Comparison of ENCODE assay signal across 8 cellular contexts in genomic region chr15:66673410-66674322, GRCh38. TPM values are rescaled to one million over a fixed set of nuclear protein-coding genes. Genes with fewer than 3 reads are reported as not detected.
DNase-seq lines count a peak whose midpoint lies in the region; ATAC-seq and TF ChIP-seq lines count a peak whose summit lies in the region.

No MANE protein-coding gene starts in this region.

- intact Hi-C loops in Right ventricle myocardium superior (cut with DNase I), result no loop called here
- intact Hi-C loops in activated B cell treated with CpG ODN at 0.5 μM for 24 hours (cut with micrococcal nuclease), result no loop called here

- POLR2A ChIA-PET in activated B cell treated with CpG ODN at 0.5 μM for 24 hours (lab: Charles Lee), result no interaction called here

- no peak for TF ChIP-seq POLR2A in upper lobe of left lung (IDR thresholded peaks at IDR 0.05)

- CTCF ChIA-PET in activated B cell treated with CpG ODN at 0.5 μM for 24 hours (lab: Charles Lee), result interaction anchor here (0.6 kb wide), 1 partner anchor 12 kb away, joined by 3 read pairs; no protein-coding TSS in a partner anchor

- no peak for TF ChIP-seq EP300 in upper lobe of left lung (IDR thresholded peaks at IDR 0.05)

- DNase-seq in Right ventricle myocardium superior (peak; percentile 64), right atrium auricular region (ENCODE audit: low spot score) (no peak), activated B cell treated with CpG ODN at 0.5 μM for 24 hours (no peak), upper lobe of left lung (peak; percentile 70 to 89), hippocampal formation (lab: John Stamatoyannopoulos, UW) (no peak)

- H3K27ac ChIP-seq in right atrium auricular region (no peak overlapping the region), iPS-20b (ENCODE audit: low read length) (peak overlapping the region; percentile 70), upper lobe of left lung (no peak overlapping the region)

- H3K4me3 ChIP-seq in right atrium auricular region, result no peak overlapping the region
- no peak overlapping the region for H3K4me3 ChIP-seq in iPS-20b (ENCODE audit: low read length)
- H3K4me3 ChIP-seq in upper lobe of left lung, result no peak overlapping the region

- no peak overlapping the region for H3K4me3 Mint-ChIP-seq in activated B cell treated with CpG ODN at 0.5 μM for 24 hours

- 76 to 82% methylated on average over 17 to 26 of the region's 27 CpGs for WGBS in upper lobe of left lung, 2 donors

- peaks cover 3% of the 10 kb centered on the region for H3K27me3 Mint-ChIP-seq in activated B cell treated with CpG ODN at 0.5 μM for 24 hours

- no peak overlapping the region for H3K27ac Mint-ChIP-seq in activated B cell treated with CpG ODN at 0.5 μM for 24 hours

- H3K4me1 ChIP-seq in right atrium auricular region (peaks cover 0 to 5% of the 10 kb centered on the region in 2 donors), iPS-20b (ENCODE audit: insufficient read depth, low read length) (peaks cover 9% of the 10 kb centered on the region; the same call in 1 of the 2 replicates), upper lobe of left lung (peaks cover 3 to 24% (median 13%) of the 10 kb centered on the region in 4 donors)

- H3K36me3 ChIP-seq in right atrium auricular region, result no peaks in the 10 kb centered on the region
- H3K36me3 ChIP-seq in iPS-20b (ENCODE audit: insufficient read depth, low read depth, low read length), result no peaks in the 10 kb centered on the region
- H3K36me3 ChIP-seq in upper lobe of left lung, result peaks cover 0 to 3% (median 0%) of the 10 kb centered on the region in 4 donors

- no peaks in the 10 kb centered on the region for H3K9me3 ChIP-seq in right atrium auricular region
- no peaks in the 10 kb centered on the region for H3K9me3 ChIP-seq in iPS-20b (ENCODE audit: insufficient read depth, low read depth, low read length)
- H3K9me3 ChIP-seq in upper lobe of left lung, result no peaks in the 10 kb centered on the region

- peaks cover 6% of the 10 kb centered on the region for H3K4me1 Mint-ChIP-seq in activated B cell treated with CpG ODN at 0.5 μM for 24 hours

- H3K27me3 ChIP-seq in right atrium auricular region (no peaks in the 10 kb centered on the region), iPS-20b (ENCODE audit: insufficient read depth, low read length) (no peaks in the 10 kb centered on the region), upper lobe of left lung (no peaks in the 10 kb centered on the region)

- ATAC-seq in Right ventricle myocardium superior (ENCODE audit: poor library complexity) (no peak), activated B cell treated with CpG ODN at 0.5 μM for 24 hours (ENCODE audit: low read depth) (peak; percentile 34), upper lobe of left lung (ENCODE audit: low FRiP score in 2 of 2) (peak in 1 of 2 donors; percentile 50), GM18873 (IDR thresholded peaks at IDR 0.05; ENCODE audit: low FRiP score, unreplicated experiment) (no peak), GM18520 (IDR thresholded peaks at IDR 0.05; ENCODE audit: unreplicated experiment) (no peak)

- H3K9me3 Mint-ChIP-seq in activated B cell treated with CpG ODN at 0.5 μM for 24 hours, result no peaks in the 10 kb centered on the region

- 0 out of 2 replicates have a peak overlapping the region, but pooled peaks have one; percentile 49 for H3K9ac ChIP-seq in iPS-20b (ENCODE audit: low read depth, low read length)

- no peaks in the 10 kb centered on the region for H3K36me3 Mint-ChIP-seq in activated B cell treated with CpG ODN at 0.5 μM for 24 hours (ENCODE audit: low read depth)

- TF ChIP-seq CTCF in right atrium auricular region (IDR thresholded peaks at IDR 0.05) (no peak), activated B cell treated with CpG ODN at 0.5 μM for 24 hours (IDR thresholded peaks at IDR 0.05) (no peak), upper lobe of left lung (IDR thresholded peaks at IDR 0.05) (no peak)

RNA-seq across cellular contexts. Expression of gene SMAD6, which starts 28.4 kb away (rescaled TPM):
- total RNA-seq in Right ventricle myocardium superior, result 14.1 TPM
- 100 to 1,000 TPM in 1 of 2 donors, 10 to 100 TPM in 1; 20.8 to 104 TPM for total RNA-seq in right atrium auricular region
- total RNA-seq in activated B cell treated with CpG ODN at 0.5 μM for 24 hours, result 0.04 and 0.05 TPM in 2 replicates
- total RNA-seq in upper lobe of left lung, result 100 to 1,000 TPM in 3 of 6 donors, 10 to 100 TPM in 3; 76.6 to 377 (median 102) TPM

Comparison
In these comparisons a context has a peak if more than half of its experiments do, and no peak if none do; other contexts are left out.
1. DNase-seq: peak in Right ventricle myocardium superior (single experiment) and upper lobe of left lung (2 of 2); none in right atrium auricular region (single experiment), activated B cell treated with CpG ODN at 0.5 μM for 24 hours (single experiment) and hippocampal formation (0 of 2).
2. RNA of gene SMAD6, which starts 28.4 kb away (total RNA-seq): 76.6 to 377 TPM in upper lobe of left lung, 20.8 to 104 TPM in right atrium auricular region and 14.1 TPM in Right ventricle myocardium superior (single experiment); 0.04 to 0.05 TPM in activated B cell treated with CpG ODN at 0.5 μM for 24 hours; every median in the first group is over 10 times any median in the second.